Comparison of ENCODE assay signal across 8 cellular contexts in genomic region chr7:133035240-133035639, GRCh38. TPM values are rescaled to one million over a fixed set of nuclear protein-coding genes. Genes with fewer than 3 reads are reported as not detected.
DNase-seq lines count a peak whose midpoint lies in the region; ATAC-seq, FAIRE-seq and TF ChIP-seq lines count a peak whose summit lies in the region.
"Not testable (repeated sequence)": the region's sequence is repeated elsewhere in the genome, so short reads cannot be mapped to it uniquely, and the experiment has no call there.

No MANE protein-coding gene starts in this region.

- H3K4me1 ChIP-seq in spleen = peaks cover 0 to 11% (median 0%) of the 10 kb centered on the region in 6 donors

- TF ChIP-seq CTCF in spleen (IDR thresholded peaks at IDR 0.05 in 8 of 11, conservative IDR thresholded peaks at IDR 0.05 in 3 of 11) = not testable (repeated sequence)

- H3K27me3 Mint-ChIP-seq in T-helper 17 cell = not testable (repeated sequence)

- H3K36me3 Mint-ChIP-seq in T-helper 17 cell (ENCODE audit: low read depth) = not testable (repeated sequence)

- intact Hi-C loops in spleen (cut with DNase I; ENCODE audit: low total_unique reads) = not testable (repeated sequence)

- 66 to 85% (median 77%) methylated on average over 10 of the region's 10 CpGs for WGBS in spleen, 5 donors

- not testable (repeated sequence) for H3K4me3 ChIP-seq in spleen

- not testable (repeated sequence) for H3K27ac Mint-ChIP-seq in T-helper 17 cell

- H3K27ac ChIP-seq in spleen = peak overlapping the region in 3 of 8 donors; percentile 32 to 50 (median 50)

- not testable (repeated sequence) for TF ChIP-seq POLR2A in GM12892 (IDR thresholded peaks at IDR 0.05; ENCODE audit: low read depth, low read length); spleen (IDR thresholded peaks at IDR 0.05)

- not testable (repeated sequence) for H3K4me3 Mint-ChIP-seq in T-helper 17 cell

- DNase-seq in GM12892 (ENCODE audit: insufficient read length); T-helper 17 cell: not testable (repeated sequence)
- DNase-seq in spleen = peak; percentile 76

- not testable (repeated sequence) for H3K36me3 ChIP-seq in spleen

- FAIRE-seq in GM12892 (lab: Jason Lieb, UNC) = peak; percentile 89

- H3K27me3 ChIP-seq in spleen (replicated peaks in 1 of 7) = not testable (repeated sequence)

- H3K4me1 Mint-ChIP-seq in T-helper 17 cell = peaks cover 13% of the 10 kb centered on the region

- H3K9me3 ChIP-seq in T-helper 17 cell (ENCODE audit: control insufficient read depth, low read length, poor library complexity, severe bottlenecking); spleen: not testable (repeated sequence)

- ATAC-seq in GM19035 (IDR thresholded peaks at IDR 0.05; ENCODE audit: unreplicated experiment) = peak; percentile 92
- peak; percentile 82 for ATAC-seq in GM21390 (IDR thresholded peaks at IDR 0.05; ENCODE audit: unreplicated experiment)
- ATAC-seq in HG02623 (IDR thresholded peaks at IDR 0.05; ENCODE audit: unreplicated experiment) = peak; percentile 87
- peak; percentile 87 for ATAC-seq in HG03095 (IDR thresholded peaks at IDR 0.05; ENCODE audit: unreplicated experiment)
- ATAC-seq in HG03571 (IDR thresholded peaks at IDR 0.05; ENCODE audit: unreplicated experiment) = peak; percentile 86
- ATAC-seq in T-helper 17 cell = peak; percentile 37

RNA-seq across cellular contexts. Expression of gene CHCHD3, which starts 46.6 kb away (rescaled TPM):
- polyA plus RNA-seq in GM12892 (2012; ENCODE audit: missing spikeins) = 90.2 TPM
- total RNA-seq in T-helper 17 cell = 10 to 100 TPM; 29.8 to 33.0 TPM
- total RNA-seq in spleen = 10 to 100 TPM; 34.5 to 60.3 (median 43.4) TPM
- 10 to 100 TPM; 18.6 to 29.5 (median 25.3) TPM for polyA plus RNA-seq in spleen

Comparison
In these comparisons a context has a peak if more than half of its experiments do, and no peak if none do; other contexts are left out.
1. ATAC-seq: peak in every context shown above with its lines; median percentile 92 in GM19035; 87 in HG02623; 87 in HG03095; 86 in HG03571; 82 in GM21390; 37 in T-helper 17 cell.